12 cellular contexts compared by ENCODE assay signal in the genomic region with DNA sequence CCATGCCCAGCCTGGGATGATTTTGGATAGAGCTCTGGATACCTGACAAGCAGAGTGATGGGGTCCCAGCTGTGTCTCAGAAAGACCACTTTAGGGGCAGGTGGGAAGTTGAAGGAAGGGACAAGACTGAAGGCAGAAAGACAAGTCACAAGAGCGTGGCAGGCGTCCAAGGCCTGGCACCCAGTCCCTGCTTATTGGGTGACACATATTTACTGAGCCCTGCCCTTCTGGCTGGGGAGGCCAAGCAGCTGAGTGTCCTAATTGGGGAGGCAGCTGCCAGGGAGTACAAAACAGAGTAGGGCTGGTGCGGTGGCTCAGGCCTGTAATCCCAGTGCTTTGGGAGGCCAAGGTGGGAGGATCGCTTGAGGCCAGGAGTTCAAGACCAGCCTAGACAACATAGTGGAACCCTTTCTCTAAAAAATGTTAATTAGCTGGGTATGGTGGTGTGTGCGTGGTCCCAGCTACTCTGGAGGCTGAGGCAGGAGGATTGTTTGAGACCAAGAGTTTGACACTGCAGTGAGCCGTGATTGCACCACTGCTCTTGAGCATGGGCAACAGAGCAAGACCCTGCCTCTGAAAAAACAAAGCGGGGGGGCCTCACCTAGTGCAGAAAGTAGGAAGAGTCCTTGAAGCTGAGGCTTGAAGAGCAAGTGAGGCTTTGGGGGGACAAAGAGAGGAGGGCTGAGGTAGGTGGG. TPM values are rescaled to one million over a fixed set of nuclear protein-coding genes. Genes with fewer than 3 reads are reported as not detected.
DNase-seq lines count a peak whose midpoint lies in the region; ATAC-seq and TF ChIP-seq lines count a peak whose summit lies in the region.
"Had no signal": no experiment of that assay in that cellular context is flagged by ENCODE, and none has a peak within 500 bp of the region (broad histone marks: within the 10 kb centered on the region; RNA-seq: fewer than 3 reads in every experiment).

No MANE protein-coding gene starts in this region.

- ATAC-seq in left lung: peak; percentile 56
- ATAC-seq in thoracic aorta (ENCODE audit: insufficient number of reproducible peaks, low FRiP score, low read depth): no peak
- ATAC-seq in HG03520 (IDR thresholded peaks at IDR 0.05; ENCODE audit: unreplicated experiment): no peak
- ATAC-seq in GM21390 (IDR thresholded peaks at IDR 0.05; ENCODE audit: unreplicated experiment): no peak

- CTCF ChIA-PET in RWPE1 (lab: Yijun Ruan, JAX): interaction anchor here (0.6 to 0.7 kb wide), 2 partner anchors 41 to 398 kb away, joined by 3 read pairs; no protein-coding TSS in a partner anchor

- H3K4me1 ChIP-seq in left lung (peaks cover 7 to 16% of the 10 kb centered on the region in 2 donors), thoracic aorta (ENCODE audit: control insufficient read depth in 1 of 2, low read depth in 2 of 2) (peaks cover 5 to 25% of the 10 kb centered on the region in 2 donors)

- H3K9me3 ChIP-seq in left lung: no peaks in the 10 kb centered on the region
- H3K9me3 ChIP-seq in thoracic aorta: no peaks in the 10 kb centered on the region
- H3K9me3 ChIP-seq: testis had no signal

- H3K4me3 ChIP-seq in left lung (no peak overlapping the region), thoracic aorta (no peak overlapping the region)
- H3K4me3 ChIP-seq: testis had no signal

- no peaks in the 10 kb centered on the region for H3K36me3 ChIP-seq in left lung
- H3K36me3 ChIP-seq in thoracic aorta: no peaks in the 10 kb centered on the region

- peak; percentile 25 for DNase-seq in NCI-H510A treated with DMSO at 0.1 percent for 48 hours (lab: John Stamatoyannopoulos, UW)
- DNase-seq in NCI-H510A (lab: John Stamatoyannopoulos, UW): no peak
- DNase-seq in RWPE1 (ENCODE audit: low spot score): no peak
- peak in 1 of 2 donors; percentile 76 for DNase-seq in left lung
- DNase-seq in thoracic aorta (ENCODE audit: low spot score): peak; percentile 13
- no peak for DNase-seq in activated CD4-positive, CD25-positive, alpha-beta regulatory T cell (lab: John Stamatoyannopoulos, UW)
- DNase-seq: activated naive CD8-positive, alpha-beta T cell treated with anti-CD3 and anti-CD28 coated beads, Interleukin-2, amount 10 ng/mL, durations not matched to agents 7 days and 5 days; NCI-H446 treated with DMSO at 0.1 percent for 48 hours; stimulated activated CD4-positive, alpha-beta T cell treated with anti-CD3 and anti-CD28 coated beads, Interleukin-15, amount 100 ng/mL, for 24 hours; testis had no signal

- H3K27ac ChIP-seq in RWPE1: peak overlapping the region; percentile 74
- peak overlapping the region in 1 of 2 donors; percentile 76 for H3K27ac ChIP-seq in left lung
- peak overlapping the region; percentile 38 to 69 for H3K27ac ChIP-seq in thoracic aorta
- H3K27ac ChIP-seq: testis had no signal

- TF ChIP-seq CTCF in RWPE1 (conservative IDR thresholded peaks at IDR 0.05; ENCODE audit: low read depth): no peak
- TF ChIP-seq CTCF in left lung (IDR thresholded peaks at IDR 0.05): no peak
- TF ChIP-seq CTCF in thoracic aorta (IDR thresholded peaks at IDR 0.05): no peak

- POLR2A ChIA-PET in RWPE1 (lab: Yijun Ruan, JAX; ENCODE audit: low non-redundant PET): interaction anchor here (0.6 kb wide), 1 partner anchor 16 kb away, joined by 4 read pairs; no protein-coding TSS in a partner anchor

- H3K27me3 ChIP-seq in left lung: peaks cover 0 to 11% of the 10 kb centered on the region in 2 donors
- H3K27me3 ChIP-seq in thoracic aorta (replicated peaks; ENCODE audit: insufficient read depth): no peaks in the 10 kb centered on the region
- H3K27me3 ChIP-seq: testis had no signal

- intact Hi-C loops in left lung (cut with DNase I): no loop called here

RNA-seq across cellular contexts. Expression of gene GTF2I, which starts 53.0 kb away (rescaled TPM):
- 100 to 1,000 TPM; 220 to 244 TPM for total RNA-seq in left lung
- 100 to 1,000 TPM; 107 to 157 TPM for total RNA-seq in thoracic aorta

Comparison
In these comparisons a context has a peak if more than half of its experiments do, and no peak if none do; other contexts are left out.
1. DNase-seq: peak in NCI-H510A treated with DMSO at 0.1 percent for 48 hours (single experiment) and thoracic aorta (single experiment); none in NCI-H510A (single experiment), RWPE1 (single experiment) and activated CD4-positive, CD25-positive, alpha-beta regulatory T cell (0 of 4).